In genomic region chr5:30368064-30368463, GRCh38 we compare ENCODE assay signal across 26 cellular contexts.
"Had no signal": no experiment of that assay in that cellular context is flagged by ENCODE, and none has a peak within 500 bp of the region (broad histone marks: within the 10 kb centered on the region; RNA-seq: fewer than 3 reads in every experiment).

No MANE protein-coding gene starts in this region.

- H3K27ac Mint-ChIP-seq: activated CD4-positive, alpha-beta memory T cell treated with anti-CD3 and anti-CD28 coated beads for 36 hours; activated CD4-positive, alpha-beta T cell treated with anti-CD3 and anti-CD28 coated beads, Interleukin-2, amount 10 ng/mL, durations not matched to agents 7 days and 5 days; activated naive CD4-positive, alpha-beta T cell treated with anti-CD3 and anti-CD28 coated beads for 36 hours; activated naive CD8-positive, alpha-beta T cell; activated T-helper 17 cell treated with anti-CD3 and anti-CD28 coated beads, Interleukin-2, amount 50 U/mL, for 72 hours; T-helper 1 cell treated with Interleukin-12 subunit alpha and Interleukin-12 subunit beta and Interleukin-4 antibody, amounts not matched to agents 30 μg/mL and 1 μg/mL, for 36 hours; WTC11 had no signal

- H3K4me3 Mint-ChIP-seq: activated CD4-positive, alpha-beta memory T cell treated with anti-CD3 and anti-CD28 coated beads for 36 hours; activated CD4-positive, alpha-beta T cell treated with anti-CD3 and anti-CD28 coated beads, Interleukin-2, amount 10 ng/mL, durations not matched to agents 7 days and 5 days; activated naive CD4-positive, alpha-beta T cell treated with anti-CD3 and anti-CD28 coated beads for 36 hours; activated naive CD8-positive, alpha-beta T cell; activated T-cell treated with anti-CD3 and anti-CD28 coated beads, Interleukin-2, amount 50 U/mL, for 4 hours; activated T-helper 17 cell treated with anti-CD3 and anti-CD28 coated beads, Interleukin-2, amount 50 U/mL, for 72 hours; central memory CD8-positive, alpha-beta T cell; T-helper 1 cell treated with Interleukin-12 subunit alpha and Interleukin-12 subunit beta and Interleukin-4 antibody, amounts not matched to agents 30 μg/mL and 1 μg/mL, for 36 hours; WTC11 had no signal

- H3K4me1 Mint-ChIP-seq: activated CD4-positive, alpha-beta T cell treated with anti-CD3 and anti-CD28 coated beads, Interleukin-2, amount 10 ng/mL, durations not matched to agents 7 days and 5 days; activated T-helper 17 cell treated with anti-CD3 and anti-CD28 coated beads, Interleukin-2, amount 50 U/mL, for 72 hours; central memory CD8-positive, alpha-beta T cell; WTC11 had no signal

- H3K4me3 ChIP-seq: MG63, SJSA1 had no signal

- DNase-seq: activated CD4-positive, alpha-beta memory T cell treated with anti-CD3 and anti-CD28 coated beads for 36 hours; activated CD4-positive, alpha-beta T cell treated with anti-CD3 and anti-CD28 coated beads, Interleukin-2, amount 10 ng/mL, durations not matched to agents 7 days and 5 days; activated CD4-positive, CD25-positive, alpha-beta regulatory T cell treated with anti-CD3 and anti-CD28 coated beads, Interleukin-2, amount 50 U/mL, for 72 hours; activated CD8-positive, alpha-beta memory T cell treated with anti-CD3 and anti-CD28 coated beads for 24 hours; activated gamma-delta T cell; activated naive CD4-positive, alpha-beta T cell treated with anti-CD3 and anti-CD28 coated beads for 36 hours; activated T-cell treated with anti-CD3 and anti-CD28 coated beads, Interleukin-2, amount 50 U/mL, for 4 hours; MG63; MV-4-11; NCI-H1092 treated with DMSO at 0.1 percent for 48 hours; NCI-H1417 treated with DMSO at 0.1 percent for 48 hours; NCI-H1694; NCI-H2029; NCI-H2107; NCI-H2171 treated with DMSO at 0.1 percent for 48 hours; NCI-H510A treated with DMSO at 0.1 percent for 48 hours; NCI-H69; NK-92 treated with Interleukin-12 subunit alpha and Interleukin-12 subunit beta, amount 100 ng/mL, for 24 hours; OCI-M1; SHP77 had no signal

- H3K27me3 Mint-ChIP-seq: activated CD4-positive, alpha-beta memory T cell treated with anti-CD3 and anti-CD28 coated beads for 36 hours; activated CD4-positive, alpha-beta T cell treated with anti-CD3 and anti-CD28 coated beads, Interleukin-2, amount 10 ng/mL, durations not matched to agents 7 days and 5 days; activated naive CD8-positive, alpha-beta T cell; activated T-helper 17 cell treated with anti-CD3 and anti-CD28 coated beads, Interleukin-2, amount 50 U/mL, for 72 hours; central memory CD8-positive, alpha-beta T cell had no signal

- H3K36me3 Mint-ChIP-seq: activated CD4-positive, alpha-beta memory T cell treated with anti-CD3 and anti-CD28 coated beads for 36 hours; activated naive CD8-positive, alpha-beta T cell had no signal
